1 cellular context compared by ENCODE assay signal in genomic region chr3:14312375-14312774, GRCh38.
TF ChIP-seq lines count a peak whose summit lies in the region.

No MANE protein-coding gene starts in this region.

TF ChIP-seq in K562, 482 proteins besides CTCF, POLR2A, EP300 and RAD21 (continued from another document):
- TF ChIP-seq SNAPC5 (CRISPR knock-in tag; IDR thresholded peaks at IDR 0.05) (no peak), THAP12 (CRISPR knock-in tag; IDR thresholded peaks at IDR 0.05) (no peak), BCL6 (CRISPR knock-in tag; IDR thresholded peaks at IDR 0.05) (no peak), ARID4B (CRISPR knock-in tag; IDR thresholded peaks at IDR 0.05) (no peak), CAMTA2 (CRISPR knock-in tag; conservative IDR thresholded peaks at IDR 0.05) (no peak), ZNF23 (CRISPR knock-in tag; IDR thresholded peaks at IDR 0.05) (no peak), JUNB (CRISPR knock-in tag; conservative IDR thresholded peaks at IDR 0.05) (no peak), ZNF77 (CRISPR knock-in tag; IDR thresholded peaks at IDR 0.05) (no peak)
